In the genomic region with DNA sequence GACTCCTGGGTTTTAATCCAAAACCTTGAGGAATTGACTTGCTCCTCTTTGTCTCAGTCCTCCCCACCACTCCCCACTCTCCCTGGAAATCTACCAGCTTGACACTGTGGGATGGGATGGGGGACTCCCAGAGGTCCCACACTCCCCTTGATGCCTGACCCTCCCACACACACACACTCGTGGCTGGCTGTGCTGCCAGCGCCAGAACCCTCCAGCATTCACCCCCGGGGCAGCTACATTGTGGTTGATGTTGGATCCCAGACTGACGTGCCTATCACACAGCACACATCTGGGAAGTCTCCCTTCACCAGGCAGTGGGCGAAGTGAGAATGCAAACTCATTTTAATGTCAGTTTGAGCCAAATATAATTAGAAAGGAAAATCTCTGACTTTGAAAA, we compare ENCODE assay signal across 11 cellular contexts. TPM values are rescaled to one million over a fixed set of nuclear protein-coding genes. Genes with fewer than 3 reads are reported as not detected.
DNase-seq lines count a peak whose midpoint lies in the region; ATAC-seq, FAIRE-seq and TF ChIP-seq lines count a peak whose summit lies in the region.
"Had no signal": no experiment of that assay in that cellular context is flagged by ENCODE, and none has a peak within 500 bp of the region (broad histone marks: within the 10 kb centered on the region; RNA-seq: fewer than 3 reads in every experiment).

No MANE protein-coding gene starts in this region.

- dilution Hi-C loops in mammary epithelial cell (cut with HindIII; ENCODE audit: low sequenced_read_pairs) = no loop called here

- H3K4me3 ChIP-seq in HUES6 (ENCODE audit: low read depth, low read length) = no peak overlapping the region
- peak overlapping the region in 1 of 3 experiments; percentile 8 for H3K4me3 ChIP-seq in mammary epithelial cell (replicated peaks in 1 of 3; ENCODE audit: insufficient read depth in 1 of 3, low read depth in 2 of 3, low read length in 3 of 3)
- H3K4me3 ChIP-seq in lung = no peak overlapping the region
- H3K4me3 ChIP-seq in thoracic aorta = peak overlapping the region; percentile 43
- H3K4me3 ChIP-seq in HepG2 (replicated peaks in 1 of 3; ENCODE audit: insufficient read depth in 1 of 3, low read depth in 2 of 3, low read length in 3 of 3) = no peak overlapping the region
- H3K4me3 ChIP-seq: ovary had no signal

- H2AFZ ChIP-seq in mammary epithelial cell (ENCODE audit: low read depth, low read length) (no peak overlapping the region), HepG2 (ENCODE audit: low read length) (no peak overlapping the region)

- TF ChIP-seq CTCF in mammary epithelial cell (conservative IDR thresholded peaks at IDR 0.05 in 1 of 2, IDR thresholded peaks at IDR 0.05 in 1 of 2; ENCODE audit: extremely low read depth in 1 of 2, insufficient read depth in 1 of 2, low read depth in 1 of 2, low read length in 2 of 2) = no peak
- TF ChIP-seq CTCF in lung (IDR thresholded peaks at IDR 0.05; ENCODE audit: control extremely low read depth, extremely low read depth) = no peak
- no peak for TF ChIP-seq CTCF in thoracic aorta (IDR thresholded peaks at IDR 0.05)
- no peak for TF ChIP-seq CTCF in HepG2 (CRISPR knock-in tag; IDR thresholded peaks at IDR 0.05)

- H4K20me1 ChIP-seq in mammary epithelial cell (ENCODE audit: insufficient read depth, low read length) (no peaks in the 10 kb centered on the region), HepG2 (ENCODE audit: insufficient read depth, low read length) (no peaks in the 10 kb centered on the region)

- peak overlapping the region; percentile 68 for H3K4me2 ChIP-seq in mammary epithelial cell (ENCODE audit: insufficient read depth, low read depth, low read length)
- H3K4me2 ChIP-seq in HepG2 (ENCODE audit: low read depth, low read length) = no peak overlapping the region

- CTCF ChIA-PET in mammary epithelial cell (lab: Charles Lee; ENCODE audit: low non-redundant PET) (no interaction called here), HepG2 (lab: Yijun Ruan, JAX; ENCODE audit: low intra/inter-chr PET ratio, low total read pairs) (no interaction called here)

- H3K36me3 ChIP-seq in HUES6 (ENCODE audit: control insufficient read depth, insufficient read depth, low read length) = no peaks in the 10 kb centered on the region
- H3K36me3 ChIP-seq in mammary epithelial cell (ENCODE audit: insufficient read depth, low read length) = peaks cover 4% of the 10 kb centered on the region
- H3K36me3 ChIP-seq in lung (ENCODE audit: control insufficient read depth in 2 of 2, insufficient read depth in 2 of 2, low read length in 2 of 2) = no peaks in the 10 kb centered on the region
- no peaks in the 10 kb centered on the region for H3K36me3 ChIP-seq in thoracic aorta
- no peaks in the 10 kb centered on the region for H3K36me3 ChIP-seq in HepG2 (replicated peaks in 1 of 2; ENCODE audit: control insufficient read depth in 1 of 2, insufficient read depth in 2 of 2, low read length in 2 of 2)
- H3K36me3 ChIP-seq: ovary had no signal

- TF ChIP-seq RAD21 in HepG2 (CRISPR knock-in tag; IDR thresholded peaks at IDR 0.05) = no peak

- peak; percentile 27 for DNase-seq in mammary epithelial cell
- no peak for DNase-seq in lung (ENCODE audit: low spot score)
- no peak for DNase-seq in thoracic aorta (ENCODE audit: low spot score)
- no peak for DNase-seq in T-helper 1 cell
- DNase-seq in HepG2 (ENCODE audit: low spot score) = no peak
- DNase-seq in NCI-H2227 treated with DMSO at 0.1 percent for 48 hours (lab: John Stamatoyannopoulos, UW) = no peak
- DNase-seq: NCI-H2107, ovary, T-cell had no signal

- intact Hi-C loops in mammary epithelial cell (cut with micrococcal nuclease) = loop anchor here (2.0 kb wide), 1 partner anchor 33 kb away; no protein-coding TSS in a partner anchor
- intact Hi-C loops in HepG2 (cut with micrococcal nuclease; ENCODE audit: unreplicated experiment) = no loop called here

- H3K79me2 ChIP-seq in mammary epithelial cell (ENCODE audit: insufficient read depth, low read length) (peaks cover 100% of the 10 kb centered on the region), HepG2 (ENCODE audit: insufficient read depth, low read length) (no peaks in the 10 kb centered on the region)

- TF ChIP-seq EP300 in HepG2 (IDR thresholded peaks at IDR 0.05; ENCODE audit: low read depth in 2 of 2, low read length in 2 of 2) (no peak), HepG2 (CRISPR knock-in tag; IDR thresholded peaks at IDR 0.05; ENCODE audit: borderline replicate concordance) (no peak)

- H3K4me1 ChIP-seq in HUES6 (ENCODE audit: control insufficient read depth, insufficient read depth, low read length) = peaks cover 73% of the 10 kb centered on the region
- H3K4me1 ChIP-seq in mammary epithelial cell (ENCODE audit: insufficient read depth, low read length) = peaks cover 81% of the 10 kb centered on the region
- peaks cover 0 to 11% of the 10 kb centered on the region in 2 donors for H3K4me1 ChIP-seq in lung (ENCODE audit: control insufficient read depth in 2 of 2, insufficient read depth in 2 of 2, low read length in 2 of 2)
- H3K4me1 ChIP-seq in thoracic aorta (ENCODE audit: control insufficient read depth in 1 of 2, low read depth in 2 of 2) = peaks cover 77 to 100% of the 10 kb centered on the region in 2 donors
- H3K4me1 ChIP-seq in HepG2 (ENCODE audit: insufficient read depth, low read length) = no peaks in the 10 kb centered on the region

- no peak for FAIRE-seq in HepG2 (lab: Jason Lieb, UNC)

- BruUV-seq in mammary epithelial cell (replicated peaks; lab: Mats Ljungman, UMichigan) (no TSS peak), HepG2 (replicated peaks; lab: Mats Ljungman, UMichigan) (no TSS peak)

- H3K9ac ChIP-seq in HUES6 (ENCODE audit: low read length) = no peak overlapping the region
- peak overlapping the region; percentile 16 for H3K9ac ChIP-seq in mammary epithelial cell (ENCODE audit: insufficient read depth, low read length)
- H3K9ac ChIP-seq in HepG2 (ENCODE audit: insufficient read depth, low read depth, low read length) = no peak overlapping the region

- H3K27ac ChIP-seq in HUES6 (ENCODE audit: low read depth, low read length) = peak overlapping the region; percentile 27; the same call in 1 of the 2 replicates
- peak overlapping the region; percentile 64 for H3K27ac ChIP-seq in mammary epithelial cell (ENCODE audit: insufficient read depth, low read depth, low read length)
- no peak overlapping the region for H3K27ac ChIP-seq in lung (ENCODE audit: low read depth in 1 of 2, low read length in 1 of 2)
- peak overlapping the region; percentile 91 to 95 for H3K27ac ChIP-seq in thoracic aorta
- no peak overlapping the region for H3K27ac ChIP-seq in HepG2 (ENCODE audit: extremely low read length, insufficient read depth, low read length)

- WGBS in mammary epithelial cell (ENCODE audit: low coverage, missing lambda C conversion rate) = 2% methylated on average over 5 of the region's 5 CpGs
- 37 to 47% methylated on average over 5 of the region's 5 CpGs for WGBS in lung, 2 donors
- 15% methylated on average over 5 of the region's 5 CpGs for WGBS in HepG2 (ENCODE audit: low lambda C conversion rate)

- ATAC-seq in lung (ENCODE audit: insufficient read depth, low FRiP score) (peak; percentile 22), thoracic aorta (ENCODE audit: insufficient number of reproducible peaks, low FRiP score, low read depth) (peak; percentile 39), HG02885 (IDR thresholded peaks at IDR 0.05; ENCODE audit: poor library complexity, unreplicated experiment) (no peak), HepG2 (no peak)
- ATAC-seq: T-cell had no signal

- no peaks in the 10 kb centered on the region for H3K9me3 ChIP-seq in HUES6 (ENCODE audit: control insufficient read depth, insufficient read depth, low read depth, low read length)
- no peaks in the 10 kb centered on the region for H3K9me3 ChIP-seq in mammary epithelial cell (replicated peaks; ENCODE audit: insufficient read depth, low read length)
- H3K9me3 ChIP-seq in lung (ENCODE audit: control insufficient read depth in 2 of 2, insufficient read depth in 1 of 2, low read length in 1 of 2) = no peaks in the 10 kb centered on the region
- H3K9me3 ChIP-seq in thoracic aorta = no peaks in the 10 kb centered on the region
- no peaks in the 10 kb centered on the region for H3K9me3 ChIP-seq in HepG2 (ENCODE audit: low read length)
- H3K9me3 ChIP-seq: ovary had no signal

- POLR2A ChIA-PET in HepG2 (lab: Yijun Ruan, JAX) = no interaction called here

- TF ChIP-seq POLR2A in HepG2 (IDR thresholded peaks at IDR 0.05; ENCODE audit: insufficient read depth in 1 of 2, low read depth in 2 of 2, low read length in 2 of 2) = no peak

- H3K27me3 ChIP-seq in HUES6 (ENCODE audit: control insufficient read depth, insufficient read depth, low read length) = no peaks in the 10 kb centered on the region
- no peaks in the 10 kb centered on the region for H3K27me3 ChIP-seq in mammary epithelial cell (ENCODE audit: insufficient read depth, low read length)
- H3K27me3 ChIP-seq in lung (ENCODE audit: control insufficient read depth, insufficient read depth) = no peaks in the 10 kb centered on the region
- H3K27me3 ChIP-seq in thoracic aorta (replicated peaks; ENCODE audit: insufficient read depth) = no peaks in the 10 kb centered on the region
- no peaks in the 10 kb centered on the region; a peak in 1 of 5 replicates for H3K27me3 ChIP-seq in HepG2 (ENCODE audit: control insufficient read depth in 1 of 2, insufficient read depth in 2 of 2, low read length in 2 of 2)
- H3K27me3 ChIP-seq: ovary had no signal

- in situ Hi-C loops in mammary epithelial cell (cut with MboI; ENCODE audit: low sequenced_read_pairs in 2 of 2) = no loop called here
- in situ Hi-C loops in HepG2 (cut with HindIII; ENCODE audit: extremely low pct_ligation_motif_present, low pct_unique_long_range_greater_than_20kb) = no loop called here

RNA-seq across cellular contexts. Expression of gene KIRREL1, which starts 10.0 kb away (rescaled TPM):
- total RNA-seq in mammary epithelial cell = 100 to 1,000 TPM in 1 of 2 donors, 10 to 100 TPM in 1; 92.2 to 130 TPM
- 43.7 TPM for polyA plus RNA-seq in mammary epithelial cell
- 159 TPM for polyA minus RNA-seq in mammary epithelial cell
- total RNA-seq in lung = 10 to 100 TPM; 33.9 to 41.8 TPM
- 10 to 100 TPM in 1 of 2 donors, 1 to 10 TPM in 1; 7.5 to 19.2 TPM for polyA plus RNA-seq in lung
- 100 to 1,000 TPM; 111 to 136 TPM for total RNA-seq in thoracic aorta
- 0.02 TPM in 1 of 2 replicates, not detected in the other for total RNA-seq in HepG2 (2016; rRNA removed; fragmentation: Illumina TruSeq; extraction: Trizol)
- not detected in 2 replicates for total RNA-seq in HepG2 (2016; cell fraction: cytosol; rRNA removed; fragmentation: Illumina TruSeq; extraction: Trizol; ENCODE audit: low read depth)
- 0.02 TPM in 1 of 2 replicates, not detected in the other for total RNA-seq in HepG2 (2016; cell fraction: insoluble cytoplasmic fraction; rRNA removed; fragmentation: Illumina TruSeq; extraction: Trizol)
- not detected in 2 replicates for total RNA-seq in HepG2 (2016; cell fraction: membrane; rRNA removed; fragmentation: Illumina TruSeq; extraction: Trizol)
- 0.06 TPM in 1 of 2 replicates, not detected in the other for total RNA-seq in HepG2 (2016; cell fraction: nucleus; rRNA removed; fragmentation: Illumina TruSeq; extraction: Trizol)
- 0.01 and 0.03 TPM in 2 replicates for polyA plus RNA-seq in HepG2 (2011; rRNA removed)
- polyA plus RNA-seq in HepG2 (2011; cell fraction: cytosol; rRNA removed) = 0.01 and 0.03 TPM in 2 replicates
- polyA plus RNA-seq in HepG2 (2011; cell fraction: nucleus; rRNA removed) = 0.03 and 0.07 TPM in 2 replicates
- polyA plus RNA-seq in HepG2 (2012) = 0.04 TPM in 1 of 2 replicates, not detected in the other
- not detected in 2 replicates for polyA plus RNA-seq in HepG2 (2016; cell fraction: cytosol; fragmentation: Illumina TruSeq; extraction: Trizol; ENCODE audit: low read depth)
- polyA plus RNA-seq in HepG2 (2016; cell fraction: insoluble cytoplasmic fraction; fragmentation: Illumina TruSeq; extraction: Trizol; ENCODE audit: low read depth) = 0.03 TPM in 1 of 2 replicates, not detected in the other
- polyA plus RNA-seq in HepG2 (2016; cell fraction: membrane; fragmentation: Illumina TruSeq; extraction: Trizol; ENCODE audit: low read depth) = not detected in 2 replicates
- polyA plus RNA-seq in HepG2 (2016; cell fraction: nucleus; fragmentation: Illumina TruSeq; extraction: Trizol; ENCODE audit: insufficient read depth, low read depth) = not detected in 2 replicates
- polyA minus RNA-seq in HepG2 (2011; rRNA and poly(A)+ RNA removed; ENCODE audit: low replicate concordance) = 30.8 TPM in 1 of 2 replicates, not detected in the other
- polyA minus RNA-seq in HepG2 (2011; cell fraction: cytosol; rRNA and poly(A)+ RNA removed) = 0.30 TPM in 1 of 2 replicates, not detected in the other
- not detected in 2 replicates for polyA minus RNA-seq in HepG2 (2011; cell fraction: nucleus; rRNA and poly(A)+ RNA removed)

Comparison
In these comparisons a context has a peak if more than half of its experiments do, and no peak if none do; other contexts are left out.
1. H3K27ac ChIP-seq: peak in HUES6 (single experiment), mammary epithelial cell (single experiment) and thoracic aorta (2 of 2); none in lung (0 of 2) and HepG2 (single experiment).
2. ATAC-seq: peak in lung (single experiment) and thoracic aorta (single experiment); none in HG02885 (single experiment) and HepG2 (single experiment).
3. RNA of gene KIRREL1, which starts 10.0 kb away (total RNA-seq): 111 to 136 TPM in thoracic aorta, 92.2 to 130 TPM in mammary epithelial cell and 33.9 to 41.8 TPM in lung; 0.02 to 0.06 TPM in HepG2; every median in the first group is over 10 times any median in the second.